In the genomic region with DNA sequence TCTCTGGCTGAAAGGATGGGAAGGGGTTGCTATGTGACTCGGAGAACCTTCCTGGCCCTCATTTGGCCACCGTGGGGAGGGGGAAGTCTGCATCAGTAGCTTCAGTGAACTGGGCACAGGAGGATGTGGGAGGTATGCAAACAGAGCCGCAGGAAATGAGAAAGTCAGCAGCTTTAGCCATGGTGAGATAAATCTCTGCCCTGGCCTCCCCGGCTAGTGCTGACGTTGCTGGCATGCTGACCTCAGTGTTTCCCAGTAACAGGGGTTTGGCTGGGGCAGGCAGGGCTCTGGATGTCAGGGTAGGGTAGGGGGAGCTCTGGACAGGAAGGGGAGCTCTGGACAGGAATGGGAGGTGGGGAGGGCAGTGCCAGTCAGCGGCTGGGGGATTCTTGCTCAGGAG, we compare ENCODE assay signal across 8 cellular contexts. TPM values are rescaled to one million over a fixed set of nuclear protein-coding genes. Genes with fewer than 3 reads are reported as not detected.
DNase-seq lines count a peak whose midpoint lies in the region; ATAC-seq and TF ChIP-seq lines count a peak whose summit lies in the region.

No MANE protein-coding gene starts in this region.

- H3K27me3 ChIP-seq in CD8-positive, alpha-beta memory T cell (ENCODE audit: insufficient read depth, low read length, poor library complexity, severe bottlenecking), result no peaks in the 10 kb centered on the region

- POLR2A ChIA-PET in CD8-positive, alpha-beta memory T cell (lab: Charles Lee), result interaction anchor here (1.0 to 2.1 kb wide), 4 partner anchors 27 to 181 kb away, joined by 3 to 32 read pairs (median 7); a partner anchor contains a TSS

- H3K36me3 ChIP-seq in CD8-positive, alpha-beta memory T cell (ENCODE audit: insufficient read depth, low read length), result no peaks in the 10 kb centered on the region

- no peak for DNase-seq in CD8-positive, alpha-beta memory T cell
- peak; percentile 12 for DNase-seq in HFFc6
- DNase-seq in astrocyte of the spinal cord (ENCODE audit: low read depth, low spot score), result peak; percentile 72
- DNase-seq in memory B cell (ENCODE audit: low spot score in 2 of 2), result peak in 1 of 2 donors; percentile 32
- no peak for DNase-seq in NCI-H524 treated with DMSO at 0.1 percent for 48 hours (lab: John Stamatoyannopoulos, UW)
- DNase-seq in NCI-H2107 treated with DMSO at 0.1 percent for 48 hours (lab: John Stamatoyannopoulos, UW; ENCODE audit: unreplicated experiment), result no peak

- no peaks in the 10 kb centered on the region for H3K36me3 Mint-ChIP-seq in CD8-positive, alpha-beta memory T cell
- H3K36me3 Mint-ChIP-seq in HFFc6 (ENCODE audit: low read depth) (no peaks in the 10 kb centered on the region), memory B cell (no peaks in the 10 kb centered on the region)

- peaks cover 28 to 42% (median 28%) of the 10 kb centered on the region in 3 donors for H3K4me1 Mint-ChIP-seq in CD8-positive, alpha-beta memory T cell
- H3K4me1 Mint-ChIP-seq in HFFc6 (ENCODE audit: low read depth), result peaks cover 58% of the 10 kb centered on the region
- H3K4me1 Mint-ChIP-seq in memory B cell, result peaks cover 28% of the 10 kb centered on the region

- no peak overlapping the region for H3K27ac ChIP-seq in CD8-positive, alpha-beta memory T cell (ENCODE audit: low read depth, low read length)

- H3K27me3 Mint-ChIP-seq in CD8-positive, alpha-beta memory T cell, result peaks cover 0 to 5% of the 10 kb centered on the region in 2 donors
- H3K27me3 Mint-ChIP-seq in HFFc6 (ENCODE audit: insufficient read depth) (peaks cover 2% of the 10 kb centered on the region), memory B cell (no peaks in the 10 kb centered on the region)

- peak overlapping the region in 5 of 8 donors; percentile 50 to 85 (median 77) for H3K27ac Mint-ChIP-seq in CD8-positive, alpha-beta memory T cell
- H3K27ac Mint-ChIP-seq in HFFc6 (peak overlapping the region; percentile 71), memory B cell (peak overlapping the region; percentile 90)

- in situ Hi-C loops in astrocyte of the spinal cord (cut with HindIII; ENCODE audit: low sequenced_read_pairs), result no loop called here

- peaks cover 53% of the 10 kb centered on the region for H3K4me1 ChIP-seq in CD8-positive, alpha-beta memory T cell (ENCODE audit: insufficient read depth, low read length)

- H3K9me3 Mint-ChIP-seq in CD8-positive, alpha-beta memory T cell, result no peaks in the 10 kb centered on the region
- H3K9me3 Mint-ChIP-seq in HFFc6, result no peaks in the 10 kb centered on the region
- no peaks in the 10 kb centered on the region for H3K9me3 Mint-ChIP-seq in memory B cell

- peak; percentile 50 for ATAC-seq in memory B cell (ENCODE audit: low read depth)
- no peak for ATAC-seq in HG02970 (IDR thresholded peaks at IDR 0.05; ENCODE audit: low FRiP score, unreplicated experiment)
- no peak for ATAC-seq in HG02571 (IDR thresholded peaks at IDR 0.05; ENCODE audit: unreplicated experiment)

- H3K9me3 ChIP-seq in CD8-positive, alpha-beta memory T cell (ENCODE audit: low read length), result no peaks in the 10 kb centered on the region

- CTCF ChIA-PET in CD8-positive, alpha-beta memory T cell (lab: Charles Lee), result interaction anchor here (0.7 to 3.1 kb wide), 26 partner anchors 8 to 259 kb away, joined by 3 to 21 read pairs (median 6); a partner anchor contains a TSS

- peak overlapping the region in 2 of 7 donors; percentile 72 to 77 for H3K4me3 Mint-ChIP-seq in CD8-positive, alpha-beta memory T cell
- H3K4me3 Mint-ChIP-seq in HFFc6 (no peak overlapping the region), memory B cell (peak overlapping the region; percentile 87)

- peak overlapping the region; percentile 59 for H3K4me3 ChIP-seq in CD8-positive, alpha-beta memory T cell (ENCODE audit: low read length)
- H3K4me3 ChIP-seq in astrocyte of the spinal cord (ENCODE audit: low read depth, low read length), result no peak overlapping the region

- TF ChIP-seq CTCF in HFFc6 (IDR thresholded peaks at IDR 0.05) (no peak), astrocyte of the spinal cord (IDR thresholded peaks at IDR 0.05; ENCODE audit: low read depth, low read length) (no peak)

RNA-seq across cellular contexts. Expression of a gene that starts 2.3 kb away (rescaled TPM):
- total RNA-seq in CD8-positive, alpha-beta memory T cell, result under 1 TPM; 0.16 to 0.22 TPM
- not detected for polyA plus RNA-seq in CD8-positive, alpha-beta memory T cell
- total RNA-seq in HFFc6 (2021; fragmentation: NEBNext Ultra II Directional; extraction: Animal tissue kit (Norgen Biotek cat#: 25700)), result not detected

RNA-seq across cellular contexts. Expression of a gene that starts 16.6 kb away (rescaled TPM):
- not detected for total RNA-seq in CD8-positive, alpha-beta memory T cell
- polyA plus RNA-seq in CD8-positive, alpha-beta memory T cell, result not detected
- total RNA-seq in HFFc6 (2021; fragmentation: NEBNext Ultra II Directional; extraction: Animal tissue kit (Norgen Biotek cat#: 25700)), result not detected

RNA-seq across cellular contexts. Expression of a gene that starts 26.1 kb away (rescaled TPM):
- 10 to 100 TPM; 52.5 to 55.6 TPM for total RNA-seq in CD8-positive, alpha-beta memory T cell
- 112 TPM for polyA plus RNA-seq in CD8-positive, alpha-beta memory T cell
- 100 to 1,000 TPM in 4 of 6 experiments, 10 to 100 TPM in 2; 85.0 to 117 (median 103) TPM for total RNA-seq in HFFc6 (2021; fragmentation: NEBNext Ultra II Directional; extraction: Animal tissue kit (Norgen Biotek cat#: 25700))

RNA-seq across cellular contexts. Expression of a gene that starts 26.5 kb away (rescaled TPM):
- 100 to 1,000 TPM; 195 to 198 TPM for total RNA-seq in CD8-positive, alpha-beta memory T cell
- 15.1 TPM for polyA plus RNA-seq in CD8-positive, alpha-beta memory T cell
- total RNA-seq in HFFc6 (2021; fragmentation: NEBNext Ultra II Directional; extraction: Animal tissue kit (Norgen Biotek cat#: 25700)), result 100 to 1,000 TPM; 128 to 150 (median 142) TPM

Comparison
In these comparisons a context has a peak if more than half of its experiments do, and no peak if none do; other contexts are left out.
1. DNase-seq: peak in HFFc6 (single experiment) and astrocyte of the spinal cord (single experiment); none in CD8-positive, alpha-beta memory T cell (0 of 5), NCI-H524 treated with DMSO at 0.1 percent for 48 hours (single experiment) and NCI-H2107 treated with DMSO at 0.1 percent for 48 hours (single experiment).
2. Peak in every context shown above with its lines, with median percentiles within 50 percentile points of each other: H3K27ac Mint-ChIP-seq.